ENCODE assay signal across 8 cellular contexts in genomic region chr15:88913850-88914169, GRCh38. TPM values are rescaled to one million over a fixed set of nuclear protein-coding genes. Genes with fewer than 3 reads are reported as not detected.
DNase-seq lines count a peak whose midpoint lies in the region; ATAC-seq and TF ChIP-seq lines count a peak whose summit lies in the region.

No MANE protein-coding gene starts in this region.

- H3K27ac ChIP-seq in iPS-20b (ENCODE audit: low read length) (peak overlapping the region; percentile 68), suprapubic skin (peak overlapping the region; percentile 91)

- WGBS in suprapubic skin, result 52% methylated on average over 4 of the region's 4 CpGs

- peaks cover 17% of the 10 kb centered on the region; the same call in 1 of the 2 replicates for H3K4me1 ChIP-seq in iPS-20b (ENCODE audit: insufficient read depth, low read length)
- peaks cover 45% of the 10 kb centered on the region for H3K4me1 ChIP-seq in suprapubic skin

- no peak for TF ChIP-seq EP300 in suprapubic skin (IDR thresholded peaks at IDR 0.05)

- TF ChIP-seq POLR2A in suprapubic skin (IDR thresholded peaks at IDR 0.05), result no peak

- POLR2A ChIA-PET in activated CD8-positive, alpha-beta T cell treated with anti-CD3 and anti-CD28 coated beads, Interleukin-2, amount 10 ng/mL, durations not matched to agents 7 days and 5 days (lab: Charles Lee), result interaction anchor here (2.2 kb wide), 1 partner anchor 9 kb away, joined by 7 read pairs; no protein-coding TSS in a partner anchor

- H3K9ac ChIP-seq in iPS-20b (ENCODE audit: low read depth, low read length), result peak overlapping the region; percentile 97

- H3K27me3 Mint-ChIP-seq in activated T-cell treated with anti-CD3 and anti-CD28 coated beads, Interleukin-2, amount 50 U/mL, for 4 hours (ENCODE audit: low read depth), result peaks cover 10% of the 10 kb centered on the region
- peaks cover 6% of the 10 kb centered on the region for H3K27me3 Mint-ChIP-seq in activated CD8-positive, alpha-beta T cell treated with anti-CD3 and anti-CD28 coated beads, Interleukin-2, amount 10 ng/mL, durations not matched to agents 7 days and 5 days (ENCODE audit: low read depth)

- CTCF ChIA-PET in activated CD8-positive, alpha-beta T cell treated with anti-CD3 and anti-CD28 coated beads, Interleukin-2, amount 10 ng/mL, durations not matched to agents 7 days and 5 days (lab: Charles Lee), result interaction anchor here (4.0 kb wide), 1 partner anchor 9 kb away, joined by 33 read pairs; no protein-coding TSS in a partner anchor

- H3K9me3 ChIP-seq in iPS-20b (ENCODE audit: insufficient read depth, low read depth, low read length) (no peaks in the 10 kb centered on the region), suprapubic skin (no peaks in the 10 kb centered on the region)

- H3K36me3 Mint-ChIP-seq in activated T-cell treated with anti-CD3 and anti-CD28 coated beads, Interleukin-2, amount 50 U/mL, for 4 hours (ENCODE audit: insufficient read depth), result peaks cover 4% of the 10 kb centered on the region
- peaks cover 8% of the 10 kb centered on the region for H3K36me3 Mint-ChIP-seq in activated CD8-positive, alpha-beta T cell treated with anti-CD3 and anti-CD28 coated beads, Interleukin-2, amount 10 ng/mL, durations not matched to agents 7 days and 5 days (ENCODE audit: low read depth)

- H3K4me3 Mint-ChIP-seq in activated T-cell treated with anti-CD3 and anti-CD28 coated beads, Interleukin-2, amount 50 U/mL, for 4 hours, result peak overlapping the region; percentile 85
- peak overlapping the region; percentile 89 for H3K4me3 Mint-ChIP-seq in activated CD8-positive, alpha-beta T cell treated with anti-CD3 and anti-CD28 coated beads, Interleukin-2, amount 10 ng/mL, durations not matched to agents 7 days and 5 days

- no peaks in the 10 kb centered on the region for H3K9me3 Mint-ChIP-seq in activated T-cell treated with anti-CD3 and anti-CD28 coated beads, Interleukin-2, amount 50 U/mL, for 4 hours
- no peaks in the 10 kb centered on the region for H3K9me3 Mint-ChIP-seq in activated CD8-positive, alpha-beta T cell treated with anti-CD3 and anti-CD28 coated beads, Interleukin-2, amount 10 ng/mL, durations not matched to agents 7 days and 5 days (ENCODE audit: insufficient read depth)

- TF ChIP-seq CTCF in suprapubic skin (IDR thresholded peaks at IDR 0.05), result no peak

- DNase-seq in activated T-cell treated with anti-CD3 and anti-CD28 coated beads, Interleukin-2, amount 50 U/mL, for 4 hours, result no peak
- DNase-seq in activated T-cell treated with anti-CD3 and anti-CD28 coated beads, Interleukin-2, amount 50 U/mL, for 48 hours, result no peak
- DNase-seq in activated CD8-positive, alpha-beta T cell treated with anti-CD3 and anti-CD28 coated beads, Interleukin-2, amount 10 ng/mL, durations not matched to agents 7 days and 5 days, result no peak
- DNase-seq in suprapubic skin (ENCODE audit: low spot score in 2 of 2) (no peak), kidney tubule cell (ENCODE audit: low spot score) (no peak)

- H3K4me1 Mint-ChIP-seq in activated T-cell treated with anti-CD3 and anti-CD28 coated beads, Interleukin-2, amount 50 U/mL, for 4 hours (ENCODE audit: low read depth), result peaks cover 23% of the 10 kb centered on the region
- H3K4me1 Mint-ChIP-seq in activated CD8-positive, alpha-beta T cell treated with anti-CD3 and anti-CD28 coated beads, Interleukin-2, amount 10 ng/mL, durations not matched to agents 7 days and 5 days (ENCODE audit: low read depth), result peaks cover 18% of the 10 kb centered on the region

- no peaks in the 10 kb centered on the region for H3K27me3 ChIP-seq in iPS-20b (ENCODE audit: insufficient read depth, low read length)
- no peaks in the 10 kb centered on the region for H3K27me3 ChIP-seq in suprapubic skin

- peaks cover 32% of the 10 kb centered on the region for H3K36me3 ChIP-seq in iPS-20b (ENCODE audit: insufficient read depth, low read depth, low read length)
- H3K36me3 ChIP-seq in suprapubic skin, result peaks cover 11% of the 10 kb centered on the region

- H3K4me3 ChIP-seq in iPS-20b (ENCODE audit: low read length), result peak overlapping the region; percentile 98
- peak overlapping the region; percentile 88 for H3K4me3 ChIP-seq in suprapubic skin

- peak overlapping the region; percentile 91 for H3K27ac Mint-ChIP-seq in activated CD8-positive, alpha-beta T cell treated with anti-CD3 and anti-CD28 coated beads, Interleukin-2, amount 10 ng/mL, durations not matched to agents 7 days and 5 days

- no peak for ATAC-seq in activated T-cell treated with anti-CD3 and anti-CD28 coated beads, Interleukin-2, amount 50 U/mL, for 4 hours
- no peak for ATAC-seq in activated CD8-positive, alpha-beta T cell treated with anti-CD3 and anti-CD28 coated beads, Interleukin-2, amount 10 ng/mL, durations not matched to agents 7 days and 5 days
- ATAC-seq in HG03439 (IDR thresholded peaks at IDR 0.05; ENCODE audit: unreplicated experiment) (no peak), HG03520 (IDR thresholded peaks at IDR 0.05; ENCODE audit: unreplicated experiment) (no peak)

RNA-seq across cellular contexts. Expression of gene MFGE8, which starts 0.6 kb away (rescaled TPM):
- total RNA-seq in activated T-cell treated with anti-CD3 and anti-CD28 coated beads, Interleukin-2, amount 50 U/mL, for 4 hours, result 1 to 10 TPM; 4.7 to 5.7 (median 5.1) TPM
- total RNA-seq in activated CD8-positive, alpha-beta T cell treated with anti-CD3 and anti-CD28 coated beads, Interleukin-2, amount 10 ng/mL, durations not matched to agents 7 days and 5 days, result 10 to 100 TPM; 34.7 to 44.8 TPM
- 100 to 1,000 TPM; 154 to 211 (median 171) TPM for total RNA-seq in suprapubic skin

RNA-seq across cellular contexts. Expression of gene HAPLN3, which starts 18.5 kb away (rescaled TPM):
- total RNA-seq in activated T-cell treated with anti-CD3 and anti-CD28 coated beads, Interleukin-2, amount 50 U/mL, for 4 hours, result 10 to 100 TPM; 67.4 to 87.5 (median 79.8) TPM
- total RNA-seq in activated CD8-positive, alpha-beta T cell treated with anti-CD3 and anti-CD28 coated beads, Interleukin-2, amount 10 ng/mL, durations not matched to agents 7 days and 5 days, result 10 to 100 TPM; 75.7 to 79.0 TPM
- total RNA-seq in suprapubic skin, result 10 to 100 TPM in 1 of 4 donors, 1 to 10 TPM in 3; 4.8 to 14.6 (median 8.9) TPM

Comparison
In these comparisons a context has a peak if more than half of its experiments do, and no peak if none do; other contexts are left out.
1. RNA of gene MFGE8, which starts 0.6 kb away (total RNA-seq): 154 to 211 TPM in suprapubic skin and 34.7 to 44.8 TPM in activated CD8-positive, alpha-beta T cell treated with anti-CD3 and anti-CD28 coated beads, Interleukin-2, amount 10 ng/mL, durations not matched to agents 7 days and 5 days; 4.7 to 5.7 TPM in activated T-cell treated with anti-CD3 and anti-CD28 coated beads, Interleukin-2, amount 50 U/mL, for 4 hours; every median in the first group is over 4 times any median in the second.
2. RNA of gene HAPLN3, which starts 18.5 kb away (total RNA-seq): 67.4 to 87.5 TPM in activated T-cell treated with anti-CD3 and anti-CD28 coated beads, Interleukin-2, amount 50 U/mL, for 4 hours and 75.7 to 79.0 TPM in activated CD8-positive, alpha-beta T cell treated with anti-CD3 and anti-CD28 coated beads, Interleukin-2, amount 10 ng/mL, durations not matched to agents 7 days and 5 days; 4.8 to 14.6 TPM in suprapubic skin; every median in the first group is over 4 times any median in the second.